Comparison of ENCODE assay signal across 1 cellular context in genomic region chr10:61063035-61063434, GRCh38.
TF ChIP-seq lines count a peak whose summit lies in the region.

No MANE protein-coding gene starts in this region.

TF ChIP-seq in HepG2, 621 proteins besides CTCF, POLR2A, EP300 and RAD21 (continued from another document and continues in another):
- no peak for TF ChIP-seq USF2 (IDR thresholded peaks at IDR 0.05; ENCODE audit: low read depth, low read length)
- no peak for TF ChIP-seq USF2 (CRISPR knock-in tag; IDR thresholded peaks at IDR 0.05; ENCODE audit: borderline replicate concordance)
- no peak for TF ChIP-seq ZNF350 (CRISPR knock-in tag; IDR thresholded peaks at IDR 0.05; ENCODE audit: borderline replicate concordance, low read depth)
- no peak for TF ChIP-seq TRAFD1 (CRISPR knock-in tag; IDR thresholded peaks at IDR 0.05; ENCODE audit: borderline replicate concordance)
- no peak for TF ChIP-seq ZNF441 (CRISPR knock-in tag; IDR thresholded peaks at IDR 0.05; ENCODE audit: borderline replicate concordance)
- TF ChIP-seq ZHX2 (IDR thresholded peaks at IDR 0.05; ENCODE audit: low read depth): no peak
- TF ChIP-seq ZHX2 (CRISPR knock-in tag; IDR thresholded peaks at IDR 0.05; ENCODE audit: borderline replicate concordance): peak; percentile 53; the same call in 1 of the 2 replicates
- peak; percentile 33; the same call in 1 of the 2 replicates for TF ChIP-seq ZFX (CRISPR knock-in tag; IDR thresholded peaks at IDR 0.05; ENCODE audit: low read depth)
- no peak for TF ChIP-seq AGO2 (optimal IDR thresholded peaks at IDR 0.05; ENCODE audit: low read depth, low read length)
- no peak for TF ChIP-seq ZBTB26 (CRISPR knock-in tag; IDR thresholded peaks at IDR 0.05; ENCODE audit: borderline replicate concordance)
- TF ChIP-seq ZNF570 (CRISPR knock-in tag; IDR thresholded peaks at IDR 0.05; ENCODE audit: borderline replicate concordance): no peak
- TF ChIP-seq HINFP (CRISPR knock-in tag; IDR thresholded peaks at IDR 0.05; ENCODE audit: low read depth): no peak
- TF ChIP-seq ZNF232 (CRISPR knock-in tag; IDR thresholded peaks at IDR 0.05; ENCODE audit: borderline replicate concordance): no peak
- peak; percentile 99 for TF ChIP-seq HOXA5 (CRISPR knock-in tag; IDR thresholded peaks at IDR 0.05)
- TF ChIP-seq ARHGAP35 (CRISPR knock-in tag; IDR thresholded peaks at IDR 0.05; ENCODE audit: borderline replicate concordance): no peak
- peak; percentile 83 for TF ChIP-seq BRD4 (CRISPR knock-in tag; IDR thresholded peaks at IDR 0.05)
- TF ChIP-seq RARG (CRISPR knock-in tag; IDR thresholded peaks at IDR 0.05; ENCODE audit: low read depth): no peak
- no peak for TF ChIP-seq ZNF674 (CRISPR knock-in tag; IDR thresholded peaks at IDR 0.05; ENCODE audit: low read depth)
- peak; percentile 57 for TF ChIP-seq ZFY (CRISPR knock-in tag; IDR thresholded peaks at IDR 0.05)
- no peak for TF ChIP-seq ZNF253 (CRISPR knock-in tag; IDR thresholded peaks at IDR 0.05; ENCODE audit: borderline replicate concordance)
- peak; percentile 27; the same call in 1 of the 2 replicates for TF ChIP-seq MYPOP (CRISPR knock-in tag; IDR thresholded peaks at IDR 0.05)
- TF ChIP-seq HHEX (CRISPR knock-in tag; IDR thresholded peaks at IDR 0.05): peak; percentile 49; the same call in 1 of the 2 replicates
- TF ChIP-seq HES4 (CRISPR knock-in tag; IDR thresholded peaks at IDR 0.05; ENCODE audit: borderline replicate concordance): no peak
- no peak for TF ChIP-seq KLF9 (CRISPR knock-in tag; IDR thresholded peaks at IDR 0.05; ENCODE audit: low read depth)
- peak; percentile 54; the same call in 1 of the 2 replicates for TF ChIP-seq ATF1 (CRISPR knock-in tag; IDR thresholded peaks at IDR 0.05)
- no peak for TF ChIP-seq THAP8 (CRISPR knock-in tag; IDR thresholded peaks at IDR 0.05; ENCODE audit: borderline replicate concordance)
- no peak for TF ChIP-seq RBM22 (optimal IDR thresholded peaks at IDR 0.05; ENCODE audit: low read length)
- TF ChIP-seq ATF7-NPFF (CRISPR knock-in tag; IDR thresholded peaks at IDR 0.05; ENCODE audit: low read depth): no peak
- TF ChIP-seq ZNF432 (CRISPR knock-in tag; IDR thresholded peaks at IDR 0.05; ENCODE audit: borderline replicate concordance): no peak
- TF ChIP-seq STAT6 (CRISPR knock-in tag; IDR thresholded peaks at IDR 0.05; ENCODE audit: borderline replicate concordance): no peak
- TF ChIP-seq SNAPC4 (CRISPR knock-in tag; IDR thresholded peaks at IDR 0.05): no peak
- no peak for TF ChIP-seq ZFP37 (CRISPR knock-in tag; IDR thresholded peaks at IDR 0.05; ENCODE audit: borderline replicate concordance)
- peak; percentile 91 for TF ChIP-seq SOX5 (CRISPR knock-in tag; IDR thresholded peaks at IDR 0.05; ENCODE audit: borderline replicate concordance)
